In the genomic region with DNA sequence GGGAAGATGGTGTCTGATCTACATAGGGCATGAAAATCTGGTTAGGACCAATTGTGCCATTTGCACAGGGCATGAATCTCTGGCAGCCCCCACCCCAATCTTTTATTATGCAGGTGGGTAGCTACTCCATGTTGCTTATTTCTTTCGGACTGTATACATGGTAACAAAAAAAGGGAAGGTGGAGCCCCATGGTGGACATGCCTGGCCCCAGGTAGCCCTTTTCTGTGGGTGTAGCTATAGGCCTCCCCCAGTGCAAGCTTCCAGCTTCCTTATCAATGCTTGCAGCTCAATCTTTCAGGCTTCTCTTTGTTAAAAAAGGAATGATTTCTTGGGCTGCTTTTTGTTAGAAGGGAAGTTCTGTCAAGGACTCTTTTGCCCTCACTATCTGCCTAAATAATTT, we compare ENCODE assay signal across 2 cellular contexts.
A peak's percentile ranks its signal among the peaks of the same experiment; 100 is the strongest.
TF ChIP-seq lines count a peak whose summit lies in the region.

No MANE protein-coding gene starts in this region.

TF ChIP-seq in HepG2, 621 proteins besides CTCF, POLR2A, EP300 and RAD21:
- TF ChIP-seq, protein P1, sequence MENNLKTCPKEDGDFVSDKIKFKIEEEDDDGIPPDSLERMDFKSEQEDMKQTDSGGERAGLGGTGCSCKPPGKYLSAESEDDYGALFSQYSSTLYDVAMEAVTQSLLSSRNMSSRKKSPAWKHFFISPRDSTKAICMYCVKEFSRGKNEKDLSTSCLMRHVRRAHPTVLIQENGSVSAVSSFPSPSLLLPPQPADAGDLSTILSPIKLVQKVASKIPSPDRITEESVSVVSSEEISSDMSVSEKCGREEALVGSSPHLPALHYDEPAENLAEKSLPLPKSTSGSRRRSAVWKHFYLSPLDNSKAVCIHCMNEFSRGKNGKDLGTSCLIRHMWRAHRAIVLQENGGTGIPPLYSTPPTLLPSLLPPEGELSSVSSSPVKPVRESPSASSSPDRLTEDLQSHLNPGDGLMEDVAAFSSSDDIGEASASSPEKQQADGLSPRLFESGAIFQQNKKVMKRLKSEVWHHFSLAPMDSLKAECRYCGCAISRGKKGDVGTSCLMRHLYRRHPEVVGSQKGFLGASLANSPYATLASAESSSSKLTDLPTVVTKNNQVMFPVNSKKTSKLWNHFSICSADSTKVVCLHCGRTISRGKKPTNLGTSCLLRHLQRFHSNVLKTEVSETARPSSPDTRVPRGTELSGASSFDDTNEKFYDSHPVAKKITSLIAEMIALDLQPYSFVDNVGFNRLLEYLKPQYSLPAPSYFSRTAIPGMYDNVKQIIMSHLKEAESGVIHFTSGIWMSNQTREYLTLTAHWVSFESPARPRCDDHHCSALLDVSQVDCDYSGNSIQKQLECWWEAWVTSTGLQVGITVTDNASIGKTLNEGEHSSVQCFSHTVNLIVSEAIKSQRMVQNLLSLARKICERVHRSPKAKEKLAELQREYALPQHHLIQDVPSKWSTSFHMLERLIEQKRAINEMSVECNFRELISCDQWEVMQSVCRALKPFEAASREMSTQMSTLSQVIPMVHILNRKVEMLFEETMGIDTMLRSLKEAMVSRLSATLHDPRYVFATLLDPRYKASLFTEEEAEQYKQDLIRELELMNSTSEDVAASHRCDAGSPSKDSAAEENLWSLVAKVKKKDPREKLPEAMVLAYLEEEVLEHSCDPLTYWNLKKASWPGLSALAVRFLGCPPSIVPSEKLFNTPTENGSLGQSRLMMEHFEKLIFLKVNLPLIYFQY (CRISPR knock-in tag; IDR thresholded peaks at IDR 0.05; ENCODE audit: borderline replicate concordance), result no peak
- TF ChIP-seq POLR2AphosphoS5 (IDR thresholded peaks at IDR 0.05; ENCODE audit: low read depth, low read length) (no peak), ZNF674 (CRISPR knock-in tag; IDR thresholded peaks at IDR 0.05; ENCODE audit: low read depth) (no peak), CEBPG (CRISPR knock-in tag; IDR thresholded peaks at IDR 0.05) (no peak)

TF ChIP-seq in K562, 482 proteins besides CTCF, POLR2A, EP300 and RAD21:
- 0 out of 2 replicates have a peak, but pooled peaks have one; percentile 27 for TF ChIP-seq ZFP1 (CRISPR knock-in tag; IDR thresholded peaks at IDR 0.05)
- TF ChIP-seq, protein P2, sequence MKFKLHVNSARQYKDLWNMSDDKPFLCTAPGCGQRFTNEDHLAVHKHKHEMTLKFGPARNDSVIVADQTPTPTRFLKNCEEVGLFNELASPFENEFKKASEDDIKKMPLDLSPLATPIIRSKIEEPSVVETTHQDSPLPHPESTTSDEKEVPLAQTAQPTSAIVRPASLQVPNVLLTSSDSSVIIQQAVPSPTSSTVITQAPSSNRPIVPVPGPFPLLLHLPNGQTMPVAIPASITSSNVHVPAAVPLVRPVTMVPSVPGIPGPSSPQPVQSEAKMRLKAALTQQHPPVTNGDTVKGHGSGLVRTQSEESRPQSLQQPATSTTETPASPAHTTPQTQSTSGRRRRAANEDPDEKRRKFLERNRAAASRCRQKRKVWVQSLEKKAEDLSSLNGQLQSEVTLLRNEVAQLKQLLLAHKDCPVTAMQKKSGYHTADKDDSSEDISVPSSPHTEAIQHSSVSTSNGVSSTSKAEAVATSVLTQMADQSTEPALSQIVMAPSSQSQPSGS (CRISPR knock-in tag; IDR thresholded peaks at IDR 0.05), result no peak
- TF ChIP-seq, protein P3, sequence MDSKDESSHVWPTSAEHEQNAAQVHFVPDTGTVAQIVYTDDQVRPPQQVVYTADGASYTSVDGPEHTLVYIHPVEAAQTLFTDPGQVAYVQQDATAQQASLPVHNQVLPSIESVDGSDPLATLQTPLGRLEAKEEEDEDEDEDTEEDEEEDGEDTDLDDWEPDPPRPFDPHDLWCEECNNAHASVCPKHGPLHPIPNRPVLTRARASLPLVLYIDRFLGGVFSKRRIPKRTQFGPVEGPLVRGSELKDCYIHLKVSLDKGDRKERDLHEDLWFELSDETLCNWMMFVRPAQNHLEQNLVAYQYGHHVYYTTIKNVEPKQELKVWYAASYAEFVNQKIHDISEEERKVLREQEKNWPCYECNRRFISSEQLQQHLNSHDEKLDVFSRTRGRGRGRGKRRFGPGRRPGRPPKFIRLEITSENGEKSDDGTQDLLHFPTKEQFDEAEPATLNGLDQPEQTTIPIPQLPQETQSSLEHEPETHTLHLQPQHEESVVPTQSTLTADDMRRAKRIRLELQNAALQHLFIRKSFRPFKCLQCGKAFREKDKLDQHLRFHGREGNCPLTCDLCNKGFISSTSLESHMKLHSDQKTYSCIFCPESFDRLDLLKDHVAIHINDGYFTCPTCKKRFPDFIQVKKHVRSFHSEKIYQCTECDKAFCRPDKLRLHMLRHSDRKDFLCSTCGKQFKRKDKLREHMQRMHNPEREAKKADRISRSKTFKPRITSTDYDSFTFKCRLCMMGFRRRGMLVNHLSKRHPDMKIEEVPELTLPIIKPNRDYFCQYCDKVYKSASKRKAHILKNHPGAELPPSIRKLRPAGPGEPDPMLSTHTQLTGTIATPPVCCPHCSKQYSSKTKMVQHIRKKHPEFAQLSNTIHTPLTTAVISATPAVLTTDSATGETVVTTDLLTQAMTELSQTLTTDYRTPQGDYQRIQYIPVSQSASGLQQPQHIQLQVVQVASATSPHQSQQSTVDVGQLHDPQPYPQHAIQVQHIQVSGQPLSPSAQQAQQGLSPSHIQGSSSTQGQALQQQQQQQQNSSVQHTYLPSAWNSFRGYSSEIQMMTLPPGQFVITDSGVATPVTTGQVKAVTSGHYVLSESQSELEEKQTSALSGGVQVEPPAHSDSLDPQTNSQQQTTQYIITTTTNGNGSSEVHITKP (IDR thresholded peaks at IDR 0.05; ENCODE audit: partially characterized antibody), result peak; percentile 77
